19 cellular contexts compared by ENCODE assay signal in genomic region chrX:135009838-135010237, GRCh38. TPM values are rescaled to one million over a fixed set of nuclear protein-coding genes. Genes with fewer than 3 reads are reported as not detected.
"Had no signal": no experiment of that assay in that cellular context is flagged by ENCODE, and none has a peak within 500 bp of the region (broad histone marks: within the 10 kb centered on the region; RNA-seq: fewer than 3 reads in every experiment).

No MANE protein-coding gene starts in this region.

- H3K27me3 ChIP-seq: brain microvascular endothelial cell, cardiac muscle cell had no signal

- ATAC-seq: activated naive CD4-positive, alpha-beta T cell treated with anti-CD3 and anti-CD28 coated beads, Interleukin-2, amount 50 U/mL, for 72 hours; activated naive CD8-positive, alpha-beta T cell treated with anti-CD3 and anti-CD28 coated beads, Interleukin-2, amount 50 U/mL, for 24 hours; activated T-cell treated with anti-CD3 and anti-CD28 coated beads, Interleukin-2, amount 50 U/mL, for 4 hours; PC-3 had no signal

- H3K36me3 Mint-ChIP-seq: activated CD4-positive, alpha-beta memory T cell treated with anti-CD3 and anti-CD28 coated beads for 36 hours; activated naive CD4-positive, alpha-beta T cell treated with anti-CD3 and anti-CD28 coated beads, Interleukin-2, amount 50 U/mL, for 72 hours had no signal

- H3K4me3 Mint-ChIP-seq: activated CD4-positive, alpha-beta memory T cell treated with anti-CD3 and anti-CD28 coated beads for 36 hours; activated naive CD8-positive, alpha-beta T cell treated with anti-CD3 and anti-CD28 coated beads, Interleukin-2, amount 50 U/mL, for 24 hours; activated T-cell treated with anti-CD3 and anti-CD28 coated beads, Interleukin-2, amount 50 U/mL, for 4 hours; T-helper 1 cell treated with Interleukin-12 subunit alpha and Interleukin-12 subunit beta and Interleukin-4 antibody, amounts not matched to agents 30 μg/mL and 1 μg/mL, for 36 hours had no signal

- H3K4me1 Mint-ChIP-seq: activated naive CD8-positive, alpha-beta T cell treated with anti-CD3 and anti-CD28 coated beads, Interleukin-2, amount 50 U/mL, for 24 hours had no signal

- H3K27ac ChIP-seq: brain microvascular endothelial cell, cardiac muscle cell, KMS-11 had no signal

- DNase-seq: activated CD4-positive, alpha-beta memory T cell treated with anti-CD3 and anti-CD28 coated beads for 36 hours; activated CD4-positive, alpha-beta T cell treated with anti-CD3 and anti-CD28 coated beads for 48 hours; activated CD4-positive, CD25-positive, alpha-beta regulatory T cell treated with anti-CD3 and anti-CD28 coated beads, Interleukin-2, amount 50 U/mL, for 72 hours; activated CD8-positive, alpha-beta memory T cell treated with anti-CD3 and anti-CD28 coated beads for 24 hours; activated effector memory CD4-positive, alpha-beta T cell treated with anti-CD3 and anti-CD28 coated beads, Interleukin-2, amount 50 U/mL, for 16 hours; activated naive CD4-positive, alpha-beta T cell treated with Interleukin-2 at 50 U/mL for 16 hours; activated naive CD8-positive, alpha-beta T cell treated with anti-CD3 and anti-CD28 coated beads, Interleukin-2, amount 50 U/mL, for 24 hours; activated T-cell treated with anti-CD3 and anti-CD28 coated beads, Interleukin-2, amount 50 U/mL, for 4 hours; amygdala; brain microvascular endothelial cell; NCI-H1436; NCI-H1694 treated with DMSO at 0.1 percent for 48 hours; NCI-H69; PC-3 had no signal

- H3K4me2 ChIP-seq: KMS-11 had no signal

- H3K27me3 Mint-ChIP-seq: activated naive CD8-positive, alpha-beta T cell treated with anti-CD3 and anti-CD28 coated beads, Interleukin-2, amount 50 U/mL, for 24 hours had no signal

- H3K27ac Mint-ChIP-seq: activated CD4-positive, alpha-beta memory T cell treated with anti-CD3 and anti-CD28 coated beads for 36 hours; activated naive CD4-positive, alpha-beta T cell treated with anti-CD3 and anti-CD28 coated beads, Interleukin-2, amount 50 U/mL, for 72 hours; activated naive CD8-positive, alpha-beta T cell treated with anti-CD3 and anti-CD28 coated beads, Interleukin-2, amount 50 U/mL, for 24 hours; T-helper 1 cell treated with Interleukin-12 subunit alpha and Interleukin-12 subunit beta and Interleukin-4 antibody, amounts not matched to agents 30 μg/mL and 1 μg/mL, for 36 hours had no signal

- H3K9ac ChIP-seq: KMS-11 had no signal

- H3K4me3 ChIP-seq: cardiac muscle cell had no signal

- H3K36me3 ChIP-seq: brain microvascular endothelial cell, cardiac muscle cell had no signal

- H3K9me3 Mint-ChIP-seq: activated CD4-positive, alpha-beta memory T cell treated with anti-CD3 and anti-CD28 coated beads for 36 hours; activated naive CD4-positive, alpha-beta T cell treated with anti-CD3 and anti-CD28 coated beads, Interleukin-2, amount 50 U/mL, for 72 hours; activated naive CD8-positive, alpha-beta T cell treated with anti-CD3 and anti-CD28 coated beads, Interleukin-2, amount 50 U/mL, for 24 hours; activated T-cell treated with anti-CD3 and anti-CD28 coated beads, Interleukin-2, amount 50 U/mL, for 4 hours; T-helper 1 cell treated with Interleukin-12 subunit alpha and Interleukin-12 subunit beta and Interleukin-4 antibody, amounts not matched to agents 30 μg/mL and 1 μg/mL, for 36 hours had no signal

RNA-seq across cellular contexts. Expression of gene SMIM10, which starts 19.0 kb away (rescaled TPM):
- total RNA-seq: MCF 10A, PC-3 had no signal
